Comparison of ENCODE assay signal across 1 cellular context in the genomic region with DNA sequence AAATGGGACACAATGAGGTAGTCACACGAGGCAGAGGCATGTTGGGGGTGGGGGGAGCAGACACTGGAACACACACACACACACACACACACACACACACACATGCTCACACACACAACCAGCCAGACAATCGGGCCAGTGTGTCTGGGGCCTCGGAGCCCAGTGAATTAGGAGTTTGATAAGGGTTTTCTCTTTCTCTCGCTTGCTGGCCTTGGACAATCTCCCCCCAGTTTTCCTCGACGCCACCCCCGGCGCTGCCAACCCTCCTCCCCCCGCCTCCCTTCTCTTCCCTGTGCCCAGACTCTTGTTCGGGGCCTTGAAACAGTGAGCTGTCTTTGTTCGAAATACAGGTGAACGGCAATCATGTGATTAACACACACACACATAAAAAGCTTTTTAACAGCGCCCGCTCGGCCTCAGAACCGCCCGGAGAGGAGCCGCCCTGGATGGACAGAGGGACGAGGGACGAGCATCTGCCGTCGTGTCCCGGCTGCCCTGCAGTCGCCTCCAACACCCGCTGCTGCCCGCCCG.
TF ChIP-seq lines count a peak whose summit lies in the region.

No MANE protein-coding gene starts in this region.

TF ChIP-seq in H1, 55 proteins besides CTCF, POLR2A, EP300 and RAD21 (continued from another document):
- TF ChIP-seq TAF7 (optimal IDR thresholded peaks at IDR 0.05; ENCODE audit: borderline replicate concordance, low read depth, low read length), result no peak
